22 cellular contexts compared by ENCODE assay signal in the genomic region with DNA sequence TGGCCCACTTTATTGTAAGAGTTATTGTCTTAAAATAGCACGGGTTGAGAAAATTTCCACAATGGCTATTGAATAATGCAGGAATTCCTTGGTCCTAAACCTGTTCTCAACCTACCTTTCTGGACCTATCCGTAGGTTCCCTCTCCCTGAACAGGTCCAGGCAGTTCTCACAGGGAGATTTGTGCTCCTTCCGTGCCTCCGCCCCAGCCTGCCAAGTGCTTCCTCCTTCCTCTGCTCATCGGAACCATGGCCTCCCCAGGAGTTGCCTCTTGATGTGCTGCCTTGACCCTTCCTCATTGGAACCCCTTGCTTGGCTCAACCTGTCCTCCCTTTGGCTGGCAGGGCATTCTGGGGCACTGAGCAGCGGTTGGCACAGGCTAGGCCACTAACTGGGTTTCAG.
DNase-seq lines count a peak whose midpoint lies in the region; ATAC-seq and TF ChIP-seq lines count a peak whose summit lies in the region.
"Had no signal": no experiment of that assay in that cellular context is flagged by ENCODE, and none has a peak within 500 bp of the region (broad histone marks: within the 10 kb centered on the region; RNA-seq: fewer than 3 reads in every experiment).

No MANE protein-coding gene starts in this region.

- H2BK15ac ChIP-seq in IMR-90 (ENCODE audit: low read depth, low read length): no peak overlapping the region

- no TSS peak for BruUV-seq in IMR-90 (replicated peaks; lab: Mats Ljungman, UMichigan)

- no peak overlapping the region for H2BK5ac ChIP-seq in IMR-90 (ENCODE audit: low read depth, low read length, poor library complexity, severe bottlenecking)

- TF ChIP-seq POLR2A in IMR-90 (IDR thresholded peaks at IDR 0.05; ENCODE audit: low read depth, low read length): no peak

- in situ Hi-C loops in IMR-90 (cut with MboI; ENCODE audit: low sequenced_read_pairs): no loop called here

- H3K4me2 ChIP-seq in GM23338 (no peak overlapping the region), IMR-90 (ENCODE audit: low read depth, low read length) (no peak overlapping the region), osteoblast (ENCODE audit: insufficient read depth, low read length) (no peak overlapping the region)

- H3K56ac ChIP-seq in IMR-90 (ENCODE audit: extremely low read depth, insufficient read depth, low read length): no peak overlapping the region

- H3K4ac ChIP-seq in IMR-90 (ENCODE audit: low read depth, low read length): no peak overlapping the region

- H2AK5ac ChIP-seq in IMR-90 (ENCODE audit: low read depth, low read length): no peak overlapping the region

- no peaks in the 10 kb centered on the region for H3K27me3 ChIP-seq in GM23338 (ENCODE audit: insufficient read depth)
- H3K27me3 ChIP-seq in IMR-90 (ENCODE audit: control insufficient read depth, insufficient read depth, low read length): peaks cover 4% of the 10 kb centered on the region; the same call in 1 of the 2 replicates
- no peaks in the 10 kb centered on the region for H3K27me3 ChIP-seq in osteoblast (ENCODE audit: insufficient read depth, low read length)

- no peak for ATAC-seq in GM23338
- ATAC-seq in IMR-90 (ENCODE audit: low read depth): no peak
- no peak for ATAC-seq in HG03442 (IDR thresholded peaks at IDR 0.05; ENCODE audit: unreplicated experiment)
- no peak for ATAC-seq in GM19395 (IDR thresholded peaks at IDR 0.05; ENCODE audit: unreplicated experiment)
- ATAC-seq in stimulated activated naive CD8-positive, alpha-beta T cell treated with anti-CD3 and anti-CD28 coated beads, Interleukin-15, amount 100 ng/mL, for 72 hours: no peak
- ATAC-seq: PC-3, Right ventricle myocardium inferior, SK-N-SH treated with all-trans-retinoic acid at 6 μM for 48 hours had no signal

- no peaks in the 10 kb centered on the region for H3K36me3 ChIP-seq in GM23338 (ENCODE audit: insufficient read depth)
- no peaks in the 10 kb centered on the region for H3K36me3 ChIP-seq in IMR-90 (ENCODE audit: control insufficient read depth, insufficient read depth, low read length)
- H3K36me3 ChIP-seq in osteoblast (ENCODE audit: insufficient read depth, low read length): no peaks in the 10 kb centered on the region
- H3K36me3 ChIP-seq: SJCRH30 had no signal

- no peak overlapping the region for H2BK20ac ChIP-seq in IMR-90 (ENCODE audit: low read depth, low read length)

- H3K9me2 ChIP-seq in GM23338 (ENCODE audit: insufficient read depth): no peaks in the 10 kb centered on the region

- H2AK9ac ChIP-seq in IMR-90 (replicated peaks; ENCODE audit: low read depth, low read length, poor library complexity): no peak overlapping the region

- no peak for TF ChIP-seq CTCF in GM23338 (conservative IDR thresholded peaks at IDR 0.05; ENCODE audit: low read depth in 2 of 2)
- TF ChIP-seq CTCF in IMR-90 (conservative IDR thresholded peaks at IDR 0.05; ENCODE audit: low read depth, low read length): no peak
- TF ChIP-seq CTCF in brain (conservative IDR thresholded peaks at IDR 0.05): no peak
- TF ChIP-seq CTCF in osteoblast (IDR thresholded peaks at IDR 0.05; ENCODE audit: extremely low read depth, low read depth, low read length): no peak

- no peak overlapping the region for H3K23ac ChIP-seq in IMR-90 (ENCODE audit: low read depth, low read length)

- H2BK120ac ChIP-seq in IMR-90 (ENCODE audit: low read depth, low read length): no peak overlapping the region

- H3K14ac ChIP-seq in IMR-90 (replicated peaks; ENCODE audit: low read depth, low read length): no peak overlapping the region

- no peak overlapping the region for H3K4me3 Mint-ChIP-seq in GM23338
- H3K4me3 Mint-ChIP-seq in brain: no peak overlapping the region
- no peak overlapping the region for H3K4me3 Mint-ChIP-seq in stimulated activated naive CD8-positive, alpha-beta T cell treated with anti-CD3 and anti-CD28 coated beads, Interleukin-15, amount 100 ng/mL, for 72 hours
- H3K4me3 Mint-ChIP-seq: CD4-positive, alpha-beta memory T cell had no signal

- intact Hi-C loops in IMR-90 (cut with micrococcal nuclease): no loop called here

- no peaks in the 10 kb centered on the region for H3K9me3 ChIP-seq in IMR-90 (ENCODE audit: control insufficient read depth, insufficient read depth, low read length)
- H3K9me3 ChIP-seq in osteoblast (ENCODE audit: low read depth, low read length): no peaks in the 10 kb centered on the region
- H3K9me3 ChIP-seq: SJCRH30 had no signal

- no peak overlapping the region for H3K4me3 ChIP-seq in GM23338
- H3K4me3 ChIP-seq in IMR-90 (ENCODE audit: insufficient read depth, low read depth, low read length): no peak overlapping the region
- H3K4me3 ChIP-seq in osteoblast (ENCODE audit: insufficient read depth, low read length): no peak overlapping the region
- H3K4me3 ChIP-seq: SJCRH30 had no signal

- CTCF ChIA-PET in IMR-90 (lab: Yijun Ruan, JAX): no interaction called here

- H3K18ac ChIP-seq in IMR-90 (ENCODE audit: low read depth, low read length): no peak overlapping the region

- 70% methylated on average over 5 of the region's 6 CpGs; no CpG with 5 or more reads in 1 of the 2 experiments for WGBS in IMR-90 (ENCODE audit: extremely low coverage in 2 of 2, insufficient read length in 1 of 2), 2 experiments

- POLR2A ChIA-PET in IMR-90 (lab: Charles Lee; ENCODE audit: unreplicated experiment): no interaction called here

- H4K20me1 ChIP-seq in GM23338 (replicated peaks; ENCODE audit: insufficient read depth) (no peaks in the 10 kb centered on the region), IMR-90 (ENCODE audit: insufficient read depth, low read length) (no peaks in the 10 kb centered on the region), osteoblast (ENCODE audit: insufficient read depth, low read length) (no peaks in the 10 kb centered on the region)

- H4K5ac ChIP-seq in IMR-90 (ENCODE audit: low read depth, low read length): no peak overlapping the region

- H4K91ac ChIP-seq in IMR-90 (ENCODE audit: insufficient read depth, low read depth, low read length): no peak overlapping the region

- DNase-seq in GM23338 (ENCODE audit: low spot score): no peak
- DNase-seq in IMR-90: no peak
- peak; percentile 77 for DNase-seq in osteoblast (ENCODE audit: insufficient read length, low spot score, missing footprints)
- no peak for DNase-seq in stimulated activated naive CD8-positive, alpha-beta T cell treated with anti-CD3 and anti-CD28 coated beads, Interleukin-15, amount 100 ng/mL, for 72 hours
- DNase-seq: CD4-positive, alpha-beta memory T cell; COR-L47; GOT3; HCEC 1CT; Karpas-422; NCI-H1417; NCI-H1694; NCI-H2081; NCI-H2227 treated with DMSO at 0.1 percent for 48 hours; NCI-H526 treated with DMSO at 0.1 percent for 48 hours; PC-3; SJCRH30 had no signal

- H3K4me1 ChIP-seq in GM23338 (ENCODE audit: insufficient read depth) (no peaks in the 10 kb centered on the region), IMR-90 (ENCODE audit: control insufficient read depth, insufficient read depth, low read length) (no peaks in the 10 kb centered on the region), osteoblast (ENCODE audit: insufficient read depth, low read length) (no peaks in the 10 kb centered on the region)
- H3K4me1 ChIP-seq: SJCRH30 had no signal

- no peak overlapping the region for H4K8ac ChIP-seq in IMR-90 (ENCODE audit: low read depth in 2 of 2, low read length in 2 of 2)

- H3K36me3 Mint-ChIP-seq in GM23338 (ENCODE audit: low read depth): no peaks in the 10 kb centered on the region
- H3K36me3 Mint-ChIP-seq in brain: no peaks in the 10 kb centered on the region
- H3K36me3 Mint-ChIP-seq: CD4-positive, alpha-beta memory T cell had no signal

- no peaks in the 10 kb centered on the region for H3F3A ChIP-seq in GM23338 (replicated peaks; ENCODE audit: low read depth)

- no peaks in the 10 kb centered on the region for H3K79me1 ChIP-seq in IMR-90 (ENCODE audit: low read depth in 1 of 2, low read length in 2 of 2)

- no peak for TF ChIP-seq RAD21 in IMR-90 (IDR thresholded peaks at IDR 0.05; ENCODE audit: low read length)

- H3K27ac ChIP-seq in GM23338 (ENCODE audit: low read depth) (no peak overlapping the region), IMR-90 (ENCODE audit: insufficient read depth, low read length) (no peak overlapping the region), osteoblast (ENCODE audit: low read depth, low read length) (no peak overlapping the region)
- H3K27ac ChIP-seq: HL-60, SJCRH30 had no signal

- no peak overlapping the region for H3K9ac ChIP-seq in IMR-90 (ENCODE audit: low read depth, low read length)

- H3K79me2 ChIP-seq in GM23338 (replicated peaks; ENCODE audit: insufficient read depth): no peaks in the 10 kb centered on the region
- H3K79me2 ChIP-seq in osteoblast (ENCODE audit: insufficient read depth, low read length): no peaks in the 10 kb centered on the region

- no peaks in the 10 kb centered on the region for H3K9me1 ChIP-seq in IMR-90 (ENCODE audit: insufficient read depth, low read length)

- dilution Hi-C loops in IMR-90 (cut with HindIII; ENCODE audit: low sequenced_read_pairs, unreplicated experiment): no loop called here

- no peak overlapping the region for H3K27ac Mint-ChIP-seq in GM23338
- H3K27ac Mint-ChIP-seq in brain: peak overlapping the region in 3 of 5 experiments; percentile 25 to 43 (median 39)
- no peak overlapping the region for H3K27ac Mint-ChIP-seq in stimulated activated naive CD8-positive, alpha-beta T cell treated with anti-CD3 and anti-CD28 coated beads, Interleukin-15, amount 100 ng/mL, for 72 hours
- H3K27ac Mint-ChIP-seq: CD4-positive, alpha-beta memory T cell had no signal

- H3K27me3 Mint-ChIP-seq in GM23338 (ENCODE audit: insufficient read depth, low read depth, poor library complexity) (peaks cover 7% of the 10 kb centered on the region), brain (peaks cover 4% of the 10 kb centered on the region)
- peaks cover under 1% of the 10 kb centered on the region for H3K27me3 Mint-ChIP-seq in stimulated activated naive CD8-positive, alpha-beta T cell treated with anti-CD3 and anti-CD28 coated beads, Interleukin-15, amount 100 ng/mL, for 72 hours

- H2AFZ ChIP-seq in GM23338 (0 out of 2 replicates have a peak overlapping the region, but pooled peaks have one; percentile 10), IMR-90 (replicated peaks; ENCODE audit: low read length, poor library complexity) (peak overlapping the region; percentile 14), osteoblast (ENCODE audit: low read length) (no peak overlapping the region)

- no peaks in the 10 kb centered on the region for H3K4me1 Mint-ChIP-seq in GM23338
- H3K4me1 Mint-ChIP-seq in brain: peaks cover 46% of the 10 kb centered on the region
- no peaks in the 10 kb centered on the region for H3K4me1 Mint-ChIP-seq in stimulated activated naive CD8-positive, alpha-beta T cell treated with anti-CD3 and anti-CD28 coated beads, Interleukin-15, amount 100 ng/mL, for 72 hours
- H3K4me1 Mint-ChIP-seq: CD4-positive, alpha-beta memory T cell had no signal

- no peaks in the 10 kb centered on the region; the same call in 2 of the 3 replicates for H3K9me3 Mint-ChIP-seq in GM23338
- H3K9me3 Mint-ChIP-seq in brain: no peaks in the 10 kb centered on the region
- no peaks in the 10 kb centered on the region for H3K9me3 Mint-ChIP-seq in stimulated activated naive CD8-positive, alpha-beta T cell treated with anti-CD3 and anti-CD28 coated beads, Interleukin-15, amount 100 ng/mL, for 72 hours
- H3K9me3 Mint-ChIP-seq: CD4-positive, alpha-beta memory T cell had no signal

TF ChIP-seq in GM23338, 12 proteins besides CTCF, POLR2A, EP300 and RAD21 (continues in another document):
- no peak for TF ChIP-seq STAT1 (IDR thresholded peaks at IDR 0.05; ENCODE audit: unreplicated experiment)

Comparison
In these comparisons a context has a peak if more than half of its experiments do, and no peak if none do; other contexts are left out.
1. H3K27ac Mint-ChIP-seq: peak in brain (3 of 5); none in GM23338 (single experiment) and stimulated activated naive CD8-positive, alpha-beta T cell treated with anti-CD3 and anti-CD28 coated beads, Interleukin-15, amount 100 ng/mL, for 72 hours (0 of 2).